14 cellular contexts compared by ENCODE assay signal in genomic region chr2:16785072-16785638, GRCh38.
A peak's percentile ranks its signal among the peaks of the same experiment; 100 is the strongest.
DNase-seq lines count a peak whose midpoint lies in the region; ATAC-seq and TF ChIP-seq lines count a peak whose summit lies in the region.
"Had no signal": no experiment of that assay in that cellular context is flagged by ENCODE, and none has a peak within 500 bp of the region (broad histone marks: within the 10 kb centered on the region; RNA-seq: fewer than 3 reads in every experiment).

No MANE protein-coding gene starts in this region.

- no peak for TF ChIP-seq POLR2A in gastroesophageal sphincter (IDR thresholded peaks at IDR 0.05)

- TF ChIP-seq CTCF in A673 (conservative IDR thresholded peaks at IDR 0.05; ENCODE audit: low read depth, low read length) (no peak), neural cell (IDR thresholded peaks at IDR 0.05; ENCODE audit: poor library complexity, severe bottlenecking) (no peak), gastroesophageal sphincter (IDR thresholded peaks at IDR 0.05) (no peak), upper lobe of right lung (IDR thresholded peaks at IDR 0.05) (no peak)

- POLR2A ChIA-PET in A673 (lab: Charles Lee; ENCODE audit: low non-redundant PET): interaction anchor here (0.6 kb wide), 1 partner anchor 789 kb away, joined by 4 read pairs; no protein-coding TSS in a partner anchor

- WGBS in gastroesophageal sphincter (ENCODE audit: low coverage in 1 of 2), 2 donors: 49 to 52% methylated on average over 5 of the region's 5 CpGs

- H3K4me1 ChIP-seq in A673 (ENCODE audit: insufficient read depth, low read length, poor library complexity, severe bottlenecking): peaks cover 11% of the 10 kb centered on the region
- H3K4me1 ChIP-seq in gastroesophageal sphincter: no peaks in the 10 kb centered on the region
- H3K4me1 ChIP-seq in upper lobe of right lung: no peaks in the 10 kb centered on the region
- H3K4me1 ChIP-seq in SJCRH30: no peaks in the 10 kb centered on the region
- H3K4me1 ChIP-seq: HAP-1 had no signal

- H3K36me3 ChIP-seq in A673 (ENCODE audit: insufficient read depth, low read length, poor library complexity, severe bottlenecking) (no peaks in the 10 kb centered on the region), neural cell (ENCODE audit: insufficient read depth, low read length) (no peaks in the 10 kb centered on the region), gastroesophageal sphincter (no peaks in the 10 kb centered on the region), upper lobe of right lung (no peaks in the 10 kb centered on the region), SJCRH30 (no peaks in the 10 kb centered on the region)
- H3K36me3 ChIP-seq: HAP-1 had no signal

- H2AFZ ChIP-seq in neural cell (ENCODE audit: low read depth, low read length): no peak overlapping the region

- H3F3A ChIP-seq in neural cell (ENCODE audit: insufficient read depth, low read length, poor library complexity, severe bottlenecking): no peaks in the 10 kb centered on the region

- intact Hi-C loops in A673 (cut with micrococcal nuclease; ENCODE audit: unreplicated experiment) (no loop called here), upper lobe of right lung (cut with DNase I) (no loop called here)

- CTCF ChIA-PET in A673 (lab: Charles Lee): interaction anchor here (0.6 kb wide), 1 partner anchor 153 kb away, joined by 3 read pairs; no protein-coding TSS in a partner anchor

- H3K4me3 ChIP-seq in A673 (ENCODE audit: low read depth, low read length, poor library complexity, severe bottlenecking) (no peak overlapping the region), neural cell (ENCODE audit: low read length) (peak overlapping the region; percentile 45), gastroesophageal sphincter (no peak overlapping the region), upper lobe of right lung (no peak overlapping the region), SJCRH30 (no peak overlapping the region)
- H3K4me3 ChIP-seq: HAP-1 had no signal

- ATAC-seq in gastroesophageal sphincter: no peak
- ATAC-seq in upper lobe of right lung: no peak

- no peaks in the 10 kb centered on the region for H3K9me2 ChIP-seq in neural cell (ENCODE audit: insufficient read depth, low read length)

- H3K27ac ChIP-seq in A673 (ENCODE audit: low read depth, low read length, poor library complexity, severe bottlenecking) (no peak overlapping the region), neural cell (ENCODE audit: low read length) (peak overlapping the region; percentile 80), gastroesophageal sphincter (no peak overlapping the region), upper lobe of right lung (no peak overlapping the region), SJCRH30 (no peak overlapping the region)

- H3K9me3 ChIP-seq in A673 (ENCODE audit: low read depth, low read length, poor library complexity, severe bottlenecking) (no peaks in the 10 kb centered on the region), neural cell (ENCODE audit: low read length) (no peaks in the 10 kb centered on the region), gastroesophageal sphincter (no peaks in the 10 kb centered on the region), upper lobe of right lung (no peaks in the 10 kb centered on the region), SJCRH30 (replicated peaks) (0 out of 2 replicates have a peak, but pooled peaks cover 2% of the 10 kb centered on the region)
- H3K9me3 ChIP-seq: HAP-1 had no signal

- peak overlapping the region; percentile 56 for H3K4me2 ChIP-seq in neural cell (ENCODE audit: low read length)

- TF ChIP-seq EP300 in neural cell (conservative IDR thresholded peaks at IDR 0.05; ENCODE audit: poor library complexity, severe bottlenecking) (peak; percentile 85), gastroesophageal sphincter (IDR thresholded peaks at IDR 0.05) (no peak)

- H3K79me2 ChIP-seq in neural cell (replicated peaks; ENCODE audit: insufficient read depth, low read length): no peaks in the 10 kb centered on the region

- DNase-seq in A673 (ENCODE audit: low spot score) (peak; percentile 80), NCI-H146 (lab: John Stamatoyannopoulos, UW) (peak; percentile 62), NCI-H2227 treated with DMSO at 0.1 percent for 48 hours (lab: John Stamatoyannopoulos, UW) (peak; percentile 83), upper lobe of right lung (no peak), SJCRH30 (no peak)
- DNase-seq: 8988T; ACHN; C1 segment of cervical spinal cord; CD4-positive, alpha-beta T cell; DMS79; HFFc6 had no signal

- TF ChIP-seq RAD21 in neural cell (conservative IDR thresholded peaks at IDR 0.05): peak; percentile 44

- H4K20me1 ChIP-seq in neural cell (ENCODE audit: insufficient read depth): no peaks in the 10 kb centered on the region

- no TSS peak for BruUV-seq in A673 (replicated peaks; lab: Mats Ljungman, UMichigan)

- peak overlapping the region; percentile 48 for H3K9ac ChIP-seq in neural cell (ENCODE audit: low read length)

- peaks cover 37% of the 10 kb centered on the region for H3K27me3 ChIP-seq in A673 (replicated peaks; ENCODE audit: insufficient read depth, low read depth, low read length, poor library complexity)
- no peaks in the 10 kb centered on the region for H3K27me3 ChIP-seq in neural cell (ENCODE audit: insufficient read depth, low read depth, low read length)
- no peaks in the 10 kb centered on the region for H3K27me3 ChIP-seq in gastroesophageal sphincter
- no peaks in the 10 kb centered on the region for H3K27me3 ChIP-seq in upper lobe of right lung
- no peaks in the 10 kb centered on the region; the same call in 1 of the 2 replicates for H3K27me3 ChIP-seq in SJCRH30

TF ChIP-seq in neural cell, 6 proteins besides CTCF, POLR2A, EP300 and RAD21:
- no peak for TF ChIP-seq TAF1 (IDR thresholded peaks at IDR 0.05; ENCODE audit: low read depth)
- peak; percentile 19 for TF ChIP-seq REST (IDR thresholded peaks at IDR 0.05; ENCODE audit: borderline replicate concordance)
- no peak for TF ChIP-seq SMC3 (conservative IDR thresholded peaks at IDR 0.05; ENCODE audit: poor library complexity)
- TF ChIP-seq MXI1 (conservative IDR thresholded peaks at IDR 0.05; ENCODE audit: poor library complexity, severe bottlenecking): peak; percentile 30
- TF ChIP-seq POLR2AphosphoS5 (IDR thresholded peaks at IDR 0.05): peak; percentile 82

Comparison
In these comparisons a context has a peak if more than half of its experiments do, and no peak if none do; other contexts are left out.
1. DNase-seq: peak in A673 (single experiment), NCI-H146 (single experiment) and NCI-H2227 treated with DMSO at 0.1 percent for 48 hours (single experiment); none in upper lobe of right lung (single experiment) and SJCRH30 (0 of 2).